ENCODE assay signal across 23 cellular contexts in genomic region chr3:47425383-47425778, GRCh38. TPM values are rescaled to one million over a fixed set of nuclear protein-coding genes. Genes with fewer than 3 reads are reported as not detected.
DNase-seq lines count a peak whose midpoint lies in the region; ATAC-seq and TF ChIP-seq lines count a peak whose summit lies in the region.
"Had no signal": no experiment of that assay in that cellular context is flagged by ENCODE, and none has a peak within 500 bp of the region (broad histone marks: within the 10 kb centered on the region; RNA-seq: fewer than 3 reads in every experiment).

No MANE protein-coding gene starts in this region.

- DNase-seq in D341Med (ENCODE audit: low spot score) (peak; percentile 25), Peyer's patch (peak in 1 of 3 donors; percentile 49), germinal center (ENCODE audit: low spot score) (peak; percentile 2), sciatic nerve (ENCODE audit: low spot score) (peak; percentile 44), mesendoderm (no peak), mesenchymal stem cell (no peak), OCI-M1 (lab: John Stamatoyannopoulos, UW) (no peak)
- DNase-seq: activated CD4-positive, alpha-beta memory T cell treated with anti-CD3 and anti-CD28 coated beads, Interleukin-2, amount 10 ng/mL, durations not matched to agents 7 days and 5 days; activated CD4-positive, CD25-positive, alpha-beta regulatory T cell treated with anti-CD3 and anti-CD28 coated beads, Interleukin-2, amount 50 U/mL, for 72 hours; activated CD8-positive, alpha-beta memory T cell treated with anti-CD3 and anti-CD28 coated beads, Interleukin-2, amount 50 U/mL, for 48 hours; activated naive CD4-positive, alpha-beta T cell treated with anti-CD3 and anti-CD28 coated beads, Interleukin-2, amount 50 U/mL, for 16 hours; body of pancreas; dermis blood vessel endothelial cell; DMS53; gastrocnemius medialis; mammary epithelial cell; NCI-H2107; NCI-H748 treated with DMSO at 0.1 percent for 48 hours; stimulated activated CD4-positive, alpha-beta T cell treated with anti-CD3 and anti-CD28 coated beads, Interleukin-2, amount 100 ng/mL, for 48 hours had no signal

- H2BK15ac ChIP-seq in mesendoderm (replicated peaks; ENCODE audit: low read depth): no peak overlapping the region
- H2BK15ac ChIP-seq in mesenchymal stem cell (ENCODE audit: low read depth, poor library complexity, severe bottlenecking): no peak overlapping the region

- TF ChIP-seq CTCF in Peyer's patch (IDR thresholded peaks at IDR 0.05): no peak

- H2BK5ac ChIP-seq in mesendoderm (ENCODE audit: low read length) (no peak overlapping the region), mesenchymal stem cell (ENCODE audit: low read depth, low read length, poor library complexity, severe bottlenecking) (no peak overlapping the region)

- no peak overlapping the region for H2BK120ac ChIP-seq in mesendoderm (ENCODE audit: low read depth, low read length)
- no peak overlapping the region for H2BK120ac ChIP-seq in mesenchymal stem cell (ENCODE audit: low read depth, low read length)

- no peak overlapping the region for H4K91ac ChIP-seq in mesenchymal stem cell (ENCODE audit: low read length)

- H3K36me3 ChIP-seq in Peyer's patch (peaks cover 0 to 50% (median 0%) of the 10 kb centered on the region in 3 donors), mesendoderm (ENCODE audit: control insufficient read depth, insufficient read depth, low read length) (no peaks in the 10 kb centered on the region), mesenchymal stem cell (ENCODE audit: control insufficient read depth in 1 of 2, insufficient read depth in 2 of 2, low read depth in 1 of 2, low read length in 2 of 2) (peaks cover 74 to 79% of the 10 kb centered on the region in 2 experiments)
- H3K36me3 ChIP-seq: neural progenitor cell had no signal

- H3K9ac ChIP-seq in mesendoderm (ENCODE audit: low read length): no peak overlapping the region
- H3K9ac ChIP-seq in mesenchymal stem cell (ENCODE audit: low read length): no peak overlapping the region
- H3K9ac ChIP-seq: BLaER1 treated with 17β-estradiol and CSF1 and Interleukin-3, amounts not matched to agents 10 nM and 100 nM; neural progenitor cell had no signal

- H3K4ac ChIP-seq in mesendoderm (ENCODE audit: low read depth, low read length): no peak overlapping the region
- H3K4ac ChIP-seq in mesenchymal stem cell (ENCODE audit: low read depth in 1 of 2, low read length in 2 of 2): no peak overlapping the region

- no peak overlapping the region for H3K56ac ChIP-seq in mesendoderm (ENCODE audit: low read length)

- H3K9me3 ChIP-seq in Peyer's patch (no peaks in the 10 kb centered on the region), mesenchymal stem cell (ENCODE audit: control insufficient read depth, low read length) (no peaks in the 10 kb centered on the region)
- H3K9me3 ChIP-seq: BLaER1 treated with 17β-estradiol and CSF1 and Interleukin-3, amounts not matched to agents 10 nM and 100 nM; body of pancreas; gastrocnemius medialis; tibial artery had no signal

- H2AFZ ChIP-seq in mesenchymal stem cell (ENCODE audit: low read depth, low read length): no peak overlapping the region
- H2AFZ ChIP-seq: neural progenitor cell had no signal

- ATAC-seq in sciatic nerve: no peak
- ATAC-seq: body of pancreas, gastrocnemius medialis, right cardiac atrium had no signal

- no peak overlapping the region for H4K8ac ChIP-seq in mesendoderm (ENCODE audit: low read depth, low read length)
- H4K8ac ChIP-seq in mesenchymal stem cell (ENCODE audit: low read length): no peak overlapping the region

- H4K5ac ChIP-seq in mesendoderm (ENCODE audit: low read length): no peak overlapping the region

- TF ChIP-seq POLR2A in Peyer's patch (IDR thresholded peaks at IDR 0.05): no peak

- peak overlapping the region in 3 of 4 donors; percentile 26 to 62 (median 40) for H3K27ac ChIP-seq in Peyer's patch
- H3K27ac ChIP-seq in mesendoderm (ENCODE audit: low read depth, low read length): no peak overlapping the region
- no peak overlapping the region for H3K27ac ChIP-seq in mesenchymal stem cell (ENCODE audit: low read length, poor library complexity, severe bottlenecking)
- H3K27ac ChIP-seq: BLaER1 treated with 17β-estradiol and CSF1 and Interleukin-3, amounts not matched to agents 10 nM and 100 nM; body of pancreas; gastrocnemius medialis; neural progenitor cell; tibial artery had no signal

- H3K27me3 ChIP-seq in Peyer's patch (no peaks in the 10 kb centered on the region), mesendoderm (ENCODE audit: insufficient read depth, low read length, poor library complexity) (no peaks in the 10 kb centered on the region), mesenchymal stem cell (ENCODE audit: control insufficient read depth in 1 of 2, insufficient read depth in 1 of 2, low read length in 2 of 2) (no peaks in the 10 kb centered on the region)
- H3K27me3 ChIP-seq: BLaER1 treated with 17β-estradiol and CSF1 and Interleukin-3, amounts not matched to agents 10 nM and 100 nM; body of pancreas; gastrocnemius medialis; neural progenitor cell; tibial artery had no signal

- H2BK12ac ChIP-seq in mesenchymal stem cell (ENCODE audit: low read length in 2 of 2): no peak overlapping the region

- H3K79me1 ChIP-seq in mesendoderm (ENCODE audit: low read length) (no peaks in the 10 kb centered on the region), mesenchymal stem cell (replicated peaks; ENCODE audit: low read length, poor library complexity, severe bottlenecking) (peaks cover 24% of the 10 kb centered on the region)

- no peak overlapping the region for H3K14ac ChIP-seq in mesenchymal stem cell (ENCODE audit: low read length in 2 of 2)

- H3K23ac ChIP-seq in mesendoderm (ENCODE audit: low read length) (no peak overlapping the region), mesenchymal stem cell (ENCODE audit: low read length in 2 of 2) (no peak overlapping the region)

- no peak overlapping the region for H3K18ac ChIP-seq in mesendoderm (ENCODE audit: low read length)
- H3K18ac ChIP-seq in mesenchymal stem cell (ENCODE audit: low read depth in 1 of 2, low read length in 2 of 2): peak overlapping the region in 1 of 2 experiments; percentile 49

- H3K4me2 ChIP-seq in mesendoderm (ENCODE audit: low read length): no peak overlapping the region
- H3K4me2 ChIP-seq in mesenchymal stem cell (ENCODE audit: low read length, poor library complexity, severe bottlenecking): no peak overlapping the region
- H3K4me2 ChIP-seq: BLaER1 treated with 17β-estradiol and CSF1 and Interleukin-3, amounts not matched to agents 10 nM and 100 nM; neural progenitor cell had no signal

- H3K4me1 ChIP-seq in Peyer's patch (peaks cover 0 to 28% (median 8%) of the 10 kb centered on the region in 4 donors), mesendoderm (ENCODE audit: control insufficient read depth, low read depth, low read length) (no peaks in the 10 kb centered on the region), mesenchymal stem cell (ENCODE audit: control insufficient read depth, insufficient read depth, low read depth, low read length) (peaks cover 14% of the 10 kb centered on the region)

- intact Hi-C loops in sciatic nerve (cut with DNase I): loop anchor here (10.0 kb wide), 1 partner anchor 49 kb away; the partner anchor contains the start of gene SCAP

- no CpG with 5 or more reads among the region's 11 CpGs for WGBS in mesendoderm (ENCODE audit: extremely low coverage, insufficient coverage, low lambda C conversion rate)
- 91% methylated on average over 11 of the region's 11 CpGs for WGBS in mesenchymal stem cell

- H3K4me3 ChIP-seq in Peyer's patch: no peak overlapping the region
- H3K4me3 ChIP-seq in mesendoderm (ENCODE audit: low read length): no peak overlapping the region
- no peak overlapping the region for H3K4me3 ChIP-seq in mesenchymal stem cell (ENCODE audit: insufficient read depth in 1 of 2, low read depth in 1 of 2, low read length in 2 of 2)
- H3K4me3 ChIP-seq: BLaER1 treated with 17β-estradiol and CSF1 and Interleukin-3, amounts not matched to agents 10 nM and 100 nM; body of pancreas; gastrocnemius medialis; neural progenitor cell; tibial artery had no signal

- H2AK5ac ChIP-seq in mesendoderm (ENCODE audit: low read length) (no peak overlapping the region), mesenchymal stem cell (ENCODE audit: low read length, severe bottlenecking) (no peak overlapping the region)

- no peaks in the 10 kb centered on the region for H3K79me2 ChIP-seq in mesendoderm (ENCODE audit: control insufficient read depth, insufficient read depth, low read length)

RNA-seq across cellular contexts. Expression of gene PTPN23, which starts 44.6 kb away (rescaled TPM):
- total RNA-seq in Peyer's patch (100 to 1,000 TPM in 1 of 4 donors, 10 to 100 TPM in 3; 52.4 to 284 (median 80.8) TPM), sciatic nerve (53.7 TPM)
- 18.6 TPM for polyA plus RNA-seq in mesendoderm (2013, experiment 1 of 2)
- 18.3 TPM for polyA plus RNA-seq in mesendoderm (2013, experiment 2 of 2)
- 27.7 TPM for polyA plus RNA-seq in mesenchymal stem cell (2013, experiment 1 of 2)
- 26.0 TPM for polyA plus RNA-seq in mesenchymal stem cell (2013, experiment 2 of 2)

RNA-seq across cellular contexts. Expression of gene SCAP, which starts 50.4 kb away (rescaled TPM):
- 100 to 1,000 TPM; 111 to 257 (median 207) TPM for total RNA-seq in Peyer's patch
- 64.6 TPM for total RNA-seq in sciatic nerve
- polyA plus RNA-seq in mesendoderm (2013, experiment 1 of 2): 35.7 TPM
- polyA plus RNA-seq in mesendoderm (2013, experiment 2 of 2): 36.1 TPM
- polyA plus RNA-seq in mesenchymal stem cell (2013, experiment 1 of 2): 37.9 TPM
- polyA plus RNA-seq in mesenchymal stem cell (2013, experiment 2 of 2): 37.2 TPM

Comparison
In these comparisons a context has a peak if more than half of its experiments do, and no peak if none do; other contexts are left out.
1. DNase-seq: peak in D341Med (single experiment), germinal center (single experiment) and sciatic nerve (single experiment); none in mesendoderm (single experiment), mesenchymal stem cell (single experiment) and OCI-M1 (single experiment).
2. H3K27ac ChIP-seq: peak in Peyer's patch (3 of 4); none in mesendoderm (single experiment) and mesenchymal stem cell (single experiment).